8 cellular contexts compared by ENCODE assay signal in genomic region chr3:125971997-125972944, GRCh38. TPM values are rescaled to one million over a fixed set of nuclear protein-coding genes. Genes with fewer than 3 reads are reported as not detected.
DNase-seq lines count a peak whose midpoint lies in the region; TF ChIP-seq lines count a peak whose summit lies in the region.
"Not testable (repeated sequence)": the region's sequence is repeated elsewhere in the genome, so short reads cannot be mapped to it uniquely, and the experiment has no call there.

No MANE protein-coding gene starts in this region.

- H3K27ac ChIP-seq in 22Rv1 = not testable (repeated sequence)
- peak overlapping the region; percentile 39 for H3K27ac ChIP-seq in cingulate gyrus (ENCODE audit: low read depth, low read length)

- TF ChIP-seq CTCF in 22Rv1 (IDR thresholded peaks at IDR 0.05) = peak; percentile 85
- TF ChIP-seq CTCF in GM12874 (IDR thresholded peaks at IDR 0.05; ENCODE audit: insufficient read depth, low read depth, low read length) = peak; percentile 59
- TF ChIP-seq CTCF in progenitor cell of endocrine pancreas (IDR thresholded peaks at IDR 0.05; ENCODE audit: unreplicated experiment) = peak; percentile 75

- not testable (repeated sequence) for H3K36me3 Mint-ChIP-seq in activated CD4-positive, alpha-beta memory T cell treated with anti-CD3 and anti-CD28 coated beads, Interleukin-2, amount 10 ng/mL, durations not matched to agents 7 days and 5 days (ENCODE audit: low read depth); immature natural killer cell; progenitor cell of endocrine pancreas (ENCODE audit: insufficient read depth)

- H3K27me3 Mint-ChIP-seq in activated CD4-positive, alpha-beta memory T cell treated with anti-CD3 and anti-CD28 coated beads, Interleukin-2, amount 10 ng/mL, durations not matched to agents 7 days and 5 days = peaks cover 27% of the 10 kb centered on the region
- H3K27me3 Mint-ChIP-seq in immature natural killer cell (ENCODE audit: low read depth in 3 of 3) = not testable (repeated sequence)
- peaks cover 33% of the 10 kb centered on the region for H3K27me3 Mint-ChIP-seq in progenitor cell of endocrine pancreas

- POLR2A ChIA-PET in activated CD4-positive, alpha-beta memory T cell treated with anti-CD3 and anti-CD28 coated beads, Interleukin-2, amount 10 ng/mL, durations not matched to agents 7 days and 5 days (lab: Charles Lee) = not testable (repeated sequence)

- not testable (repeated sequence) for H3K4me3 Mint-ChIP-seq in activated CD4-positive, alpha-beta memory T cell treated with anti-CD3 and anti-CD28 coated beads, Interleukin-2, amount 10 ng/mL, durations not matched to agents 7 days and 5 days
- H3K4me3 Mint-ChIP-seq in immature natural killer cell (peak overlapping the region in 4 of 5 donors; percentile 4 to 62 (median 34)), progenitor cell of endocrine pancreas (ENCODE audit: low read depth) (peak overlapping the region; percentile 60)

- DNase-seq in HT-29 (ENCODE audit: low spot score) (peak; percentile 45), NCI-H748 (lab: John Stamatoyannopoulos, UW; ENCODE audit: unreplicated experiment) (peak; percentile 71), immature natural killer cell (peak; percentile 27 to 48 (median 35)), progenitor cell of endocrine pancreas (ENCODE audit: low spot score, unreplicated experiment) (peak; percentile 30)
- DNase-seq in activated CD4-positive, alpha-beta memory T cell treated with anti-CD3 and anti-CD28 coated beads, Interleukin-2, amount 10 ng/mL, durations not matched to agents 7 days and 5 days = peak; percentile 29

- not testable (repeated sequence) for H3K27ac Mint-ChIP-seq in activated CD4-positive, alpha-beta memory T cell treated with anti-CD3 and anti-CD28 coated beads, Interleukin-2, amount 10 ng/mL, durations not matched to agents 7 days and 5 days; progenitor cell of endocrine pancreas
- peak overlapping the region in 1 of 6 donors; percentile 0 for H3K27ac Mint-ChIP-seq in immature natural killer cell

- CTCF ChIA-PET in activated CD4-positive, alpha-beta memory T cell treated with anti-CD3 and anti-CD28 coated beads, Interleukin-2, amount 10 ng/mL, durations not matched to agents 7 days and 5 days (lab: Charles Lee) = interaction anchor here (0.8 to 1.2 kb wide), 3 partner anchors 8 to 15 kb away, joined by 3 to 4 read pairs (median 3); no protein-coding TSS in a partner anchor

- not testable (repeated sequence) for H3K4me1 Mint-ChIP-seq in activated CD4-positive, alpha-beta memory T cell treated with anti-CD3 and anti-CD28 coated beads, Interleukin-2, amount 10 ng/mL, durations not matched to agents 7 days and 5 days; immature natural killer cell; progenitor cell of endocrine pancreas (ENCODE audit: low read depth)

- H3K9me3 Mint-ChIP-seq in activated CD4-positive, alpha-beta memory T cell treated with anti-CD3 and anti-CD28 coated beads, Interleukin-2, amount 10 ng/mL, durations not matched to agents 7 days and 5 days; immature natural killer cell; progenitor cell of endocrine pancreas (ENCODE audit: low read depth): not testable (repeated sequence)

RNA-seq across cellular contexts. Expression of gene ROPN1B, which starts 3.3 kb away (rescaled TPM):
- total RNA-seq in HT-29 (2014; rRNA removed; shearing (Covaris generic)) = 0.69 and 1.5 TPM in 2 replicates
- not detected for total RNA-seq in activated CD4-positive, alpha-beta memory T cell treated with anti-CD3 and anti-CD28 coated beads, Interleukin-2, amount 10 ng/mL, durations not matched to agents 7 days and 5 days
- polyA plus RNA-seq in immature natural killer cell = under 1 TPM in 1 of 3 donors, not detected in 2; 0.51 TPM
- not detected in 2 replicates for total RNA-seq in progenitor cell of endocrine pancreas
